8 cellular contexts compared by ENCODE assay signal in the genomic region with DNA sequence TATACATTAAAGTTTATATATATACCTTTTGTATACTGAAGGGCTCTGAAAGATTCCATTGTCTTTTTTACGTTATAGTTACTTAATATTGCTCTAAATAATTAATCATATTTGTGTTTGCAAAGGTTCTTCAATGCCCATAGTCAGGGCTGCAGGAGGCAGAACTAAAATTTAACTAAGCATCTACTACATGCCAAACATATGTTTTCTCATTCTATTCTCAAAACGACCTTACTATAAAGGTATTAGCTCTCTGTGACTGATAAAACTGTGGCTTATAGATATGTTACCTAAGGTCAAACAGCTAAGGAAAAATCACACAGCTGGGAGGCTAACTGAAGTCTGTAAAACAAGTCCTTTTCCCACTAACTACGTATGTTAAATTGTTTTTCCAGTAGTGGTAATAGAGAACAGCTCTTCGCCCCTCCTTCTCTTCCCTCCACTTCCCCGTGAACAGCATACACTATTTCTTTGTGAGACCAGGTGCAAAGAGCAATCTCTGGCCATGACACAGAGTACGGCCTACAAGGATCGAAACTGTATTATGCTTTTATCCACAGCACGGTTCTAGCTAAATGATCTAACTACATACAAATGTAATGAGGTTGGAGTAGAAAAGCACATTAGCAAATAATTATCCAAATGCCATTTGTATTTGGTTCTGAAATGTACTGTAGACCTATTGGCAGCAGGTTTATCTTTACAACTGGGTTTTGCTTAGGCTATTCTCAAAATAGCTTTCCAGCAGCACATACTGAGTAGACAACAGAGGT. TPM values are rescaled to one million over a fixed set of nuclear protein-coding genes. Genes with fewer than 3 reads are reported as not detected.
A peak's percentile ranks its signal among the peaks of the same experiment; 100 is the strongest.
DNase-seq lines count a peak whose midpoint lies in the region; ATAC-seq and TF ChIP-seq lines count a peak whose summit lies in the region.

No MANE protein-coding gene starts in this region.

- intact Hi-C loops in psoas muscle (cut with DNase I), result no loop called here

- 22 to 27% (median 26%) methylated on average over 8 of the region's 8 CpGs for WGBS in psoas muscle, 3 donors

- peak overlapping the region; percentile 99 for H3K4me3 ChIP-seq in SK-N-MC
- H3K4me3 ChIP-seq in fibroblast of lung (replicated peaks in 1 of 4; ENCODE audit: control extremely low read depth in 1 of 4, insufficient read depth in 1 of 4, low read depth in 3 of 4, low read length in 4 of 4), result peak overlapping the region; percentile 86 to 93 (median 90)
- H3K4me3 ChIP-seq in psoas muscle, result peak overlapping the region; percentile 86

- 0 out of 2 replicates have a peak overlapping the region, but pooled peaks have one; percentile 75 for H3K27ac ChIP-seq in SK-N-MC
- H3K27ac ChIP-seq in fibroblast of lung (ENCODE audit: insufficient read depth, low read length), result peak overlapping the region; percentile 82
- peak overlapping the region; percentile 96 for H3K27ac ChIP-seq in psoas muscle

- no peak for TF ChIP-seq CTCF in fibroblast of lung (conservative IDR thresholded peaks at IDR 0.05 in 1 of 2, IDR thresholded peaks at IDR 0.05 in 1 of 2; ENCODE audit: low read depth in 1 of 2, low read length in 2 of 2)
- TF ChIP-seq CTCF in psoas muscle (IDR thresholded peaks at IDR 0.05), result no peak

- H3K79me2 ChIP-seq in fibroblast of lung (ENCODE audit: control insufficient read depth, insufficient read depth, low read length), result peaks cover 34% of the 10 kb centered on the region

- H3K4me2 ChIP-seq in fibroblast of lung (ENCODE audit: extremely low read depth, insufficient read depth, low read length), result peak overlapping the region; percentile 77

- H3K27me3 ChIP-seq in fibroblast of lung (ENCODE audit: control insufficient read depth, insufficient read depth, low read length) (no peaks in the 10 kb centered on the region), psoas muscle (ENCODE audit: insufficient read depth in 3 of 3, low read length in 2 of 3) (no peaks in the 10 kb centered on the region)

- H4K20me1 ChIP-seq in fibroblast of lung (ENCODE audit: control insufficient read depth, extremely low read depth, insufficient read depth, low read length), result no peaks in the 10 kb centered on the region

- H3K36me3 Mint-ChIP-seq in activated CD4-positive, alpha-beta T cell treated with anti-CD3 and anti-CD28 coated beads, Interleukin-2, amount 10 ng/mL, durations not matched to agents 7 days and 5 days (ENCODE audit: low read depth), result peaks cover 36% of the 10 kb centered on the region

- H2AFZ ChIP-seq in fibroblast of lung (ENCODE audit: low read length), result peak overlapping the region; percentile 92

- ATAC-seq in psoas muscle, result no peak

- peak overlapping the region; percentile 96 for H3K4me3 Mint-ChIP-seq in activated CD4-positive, alpha-beta T cell treated with anti-CD3 and anti-CD28 coated beads, Interleukin-2, amount 10 ng/mL, durations not matched to agents 7 days and 5 days

- H3K9ac ChIP-seq in SK-N-MC (ENCODE audit: insufficient read length) (peak overlapping the region; percentile 81), fibroblast of lung (ENCODE audit: insufficient read depth, low read length) (peak overlapping the region; percentile 20)

- POLR2A ChIA-PET in activated CD4-positive, alpha-beta T cell treated with anti-CD3 and anti-CD28 coated beads, Interleukin-2, amount 10 ng/mL, durations not matched to agents 7 days and 5 days (lab: Charles Lee), result interaction anchor here (0.5 to 1.8 kb wide), 4 partner anchors 16 to 45 kb away, joined by 3 to 11 read pairs (median 5); partner anchors contain the start of gene MRPL1

- H3K27me3 Mint-ChIP-seq in activated CD4-positive, alpha-beta T cell treated with anti-CD3 and anti-CD28 coated beads, Interleukin-2, amount 10 ng/mL, durations not matched to agents 7 days and 5 days, result no peaks in the 10 kb centered on the region

- H3K9me3 ChIP-seq in SK-N-MC (ENCODE audit: low read depth, low read length) (no peaks in the 10 kb centered on the region), fibroblast of lung (ENCODE audit: control insufficient read depth, insufficient read depth, low read depth, low read length) (no peaks in the 10 kb centered on the region), psoas muscle (no peaks in the 10 kb centered on the region)

- H3K36me3 ChIP-seq in SK-N-MC (ENCODE audit: insufficient read depth, low read length) (no peaks in the 10 kb centered on the region), fibroblast of lung (ENCODE audit: control insufficient read depth, insufficient read depth, low read length) (no peaks in the 10 kb centered on the region), psoas muscle (ENCODE audit: insufficient read depth in 1 of 2, low read depth in 1 of 2) (no peaks in the 10 kb centered on the region)

- H3K4me1 ChIP-seq in fibroblast of lung (ENCODE audit: control insufficient read depth, extremely low read depth, insufficient read depth, low read length), result no peaks in the 10 kb centered on the region
- H3K4me1 ChIP-seq in psoas muscle, result peaks cover 64% of the 10 kb centered on the region

- peak overlapping the region; percentile 96 for H3K27ac Mint-ChIP-seq in activated CD4-positive, alpha-beta T cell treated with anti-CD3 and anti-CD28 coated beads, Interleukin-2, amount 10 ng/mL, durations not matched to agents 7 days and 5 days

- peaks cover 1% of the 10 kb centered on the region for H3K9me3 Mint-ChIP-seq in activated CD4-positive, alpha-beta T cell treated with anti-CD3 and anti-CD28 coated beads, Interleukin-2, amount 10 ng/mL, durations not matched to agents 7 days and 5 days

- peaks cover 55% of the 10 kb centered on the region for H3K4me1 Mint-ChIP-seq in activated CD4-positive, alpha-beta T cell treated with anti-CD3 and anti-CD28 coated beads, Interleukin-2, amount 10 ng/mL, durations not matched to agents 7 days and 5 days

- peak; percentile 18 for DNase-seq in activated CD4-positive, alpha-beta T cell treated with anti-CD3 and anti-CD28 coated beads, Interleukin-2, amount 10 ng/mL, durations not matched to agents 7 days and 5 days
- no peak for DNase-seq in activated CD4-positive, alpha-beta T cell treated with anti-CD3 and anti-CD28 coated beads, Interleukin-2, amount 50 U/mL, for 48 hours
- DNase-seq in SK-N-MC (ENCODE audit: low read depth, low spot score), result no peak
- DNase-seq in fibroblast of lung (ENCODE audit: low read depth in 2 of 2), result peak in 1 of 2 donors; percentile 43
- no peak for DNase-seq in psoas muscle
- no peak for DNase-seq in iPS-NIHi11 (ENCODE audit: low spot score)
- no peak for DNase-seq in GDM1 (lab: John Stamatoyannopoulos, UW)
- no peak for DNase-seq in cerebellar nuclear complex (lab: John Stamatoyannopoulos, UW)

- CTCF ChIA-PET in activated CD4-positive, alpha-beta T cell treated with anti-CD3 and anti-CD28 coated beads, Interleukin-2, amount 10 ng/mL, durations not matched to agents 7 days and 5 days (lab: Charles Lee), result interaction anchor here (0.8 to 2.3 kb wide), 10 partner anchors 8 to 112 kb away, joined by 3 to 8 read pairs (median 4); partner anchors contain the start of gene MRPL1

RNA-seq across cellular contexts. Expression of gene CNOT6L, which starts 1.7 kb away (rescaled TPM):
- 100 to 1,000 TPM; 108 to 122 TPM for total RNA-seq in activated CD4-positive, alpha-beta T cell treated with anti-CD3 and anti-CD28 coated beads, Interleukin-2, amount 10 ng/mL, durations not matched to agents 7 days and 5 days
- total RNA-seq in fibroblast of lung (11.8 and 12.7 TPM in 2 replicates), psoas muscle (10 to 100 TPM; 18.0 to 23.3 (median 20.2) TPM)
- polyA plus RNA-seq in fibroblast of lung (8.1 and 11.4 TPM in 2 replicates), psoas muscle (1 to 10 TPM; 2.6 to 6.9 (median 3.5) TPM)
- polyA plus RNA-seq in fibroblast of lung (2012), result 6.7 and 9.9 TPM in 2 replicates
- 18.2 and 20.1 TPM in 2 replicates for polyA minus RNA-seq in fibroblast of lung (ENCODE audit: low replicate concordance)

RNA-seq across cellular contexts. Expression of gene MRPL1, which starts 45.1 kb away (rescaled TPM):
- 10 to 100 TPM; 33.6 to 35.8 TPM for total RNA-seq in activated CD4-positive, alpha-beta T cell treated with anti-CD3 and anti-CD28 coated beads, Interleukin-2, amount 10 ng/mL, durations not matched to agents 7 days and 5 days
- total RNA-seq in fibroblast of lung (25.4 and 25.7 TPM in 2 replicates), psoas muscle (10 to 100 TPM; 28.1 to 49.9 (median 37.8) TPM)
- polyA plus RNA-seq in fibroblast of lung (35.5 and 35.6 TPM in 2 replicates), psoas muscle (10 to 100 TPM; 34.1 to 64.6 (median 43.4) TPM)
- polyA plus RNA-seq in fibroblast of lung (2012), result 29.6 TPM in 2 replicates
- polyA minus RNA-seq in fibroblast of lung (ENCODE audit: low replicate concordance), result 3.4 TPM in 1 of 2 replicates, not detected in the other
